In the genomic region with DNA sequence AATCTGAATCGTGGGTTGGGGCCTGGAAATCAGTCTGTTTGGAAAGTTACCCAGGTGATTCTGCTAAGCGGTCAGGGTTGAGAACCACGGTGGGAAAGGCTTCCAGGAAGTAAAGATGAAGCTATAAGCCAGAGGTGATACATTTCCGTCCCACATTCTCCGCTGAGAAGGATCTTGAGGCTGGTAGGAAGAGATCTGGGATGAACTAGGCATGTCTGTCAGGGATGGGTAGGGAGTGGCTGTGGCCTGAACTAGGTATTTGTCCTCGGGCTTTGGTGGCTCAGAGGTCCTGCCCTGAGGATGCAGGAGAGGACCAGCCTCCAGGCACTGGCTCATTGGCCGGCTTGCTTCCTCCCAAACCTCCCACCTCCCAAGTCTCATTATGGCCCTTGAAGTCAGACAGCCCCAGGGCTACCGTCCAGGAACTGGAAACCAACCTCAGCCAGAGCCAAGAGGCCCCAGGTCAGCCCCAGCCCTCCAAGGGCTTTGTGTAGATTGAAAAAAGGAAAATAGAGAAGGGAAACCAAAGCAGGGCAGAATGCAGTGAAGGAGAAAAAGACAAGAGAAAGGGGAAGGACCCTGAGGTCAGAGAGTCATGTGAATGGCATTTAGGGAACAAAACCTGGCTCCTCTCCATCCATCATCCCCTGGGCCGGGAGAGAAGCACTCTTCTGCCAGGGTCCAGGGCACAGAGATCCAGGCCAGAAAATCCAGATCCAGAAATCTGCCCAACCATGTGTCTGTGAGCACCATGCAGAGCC, we compare ENCODE assay signal across 8 cellular contexts.
DNase-seq lines count a peak whose midpoint lies in the region; ATAC-seq and TF ChIP-seq lines count a peak whose summit lies in the region.

No MANE protein-coding gene starts in this region.

- no peak for TF ChIP-seq POLR2A in esophagus squamous epithelium (IDR thresholded peaks at IDR 0.05)
- no peak for TF ChIP-seq POLR2A in ovary (IDR thresholded peaks at IDR 0.05)

- no peaks in the 10 kb centered on the region for H3K27me3 ChIP-seq in esophagus squamous epithelium
- H3K27me3 ChIP-seq in ovary, result no peaks in the 10 kb centered on the region

- H3K9me3 Mint-ChIP-seq in activated CD4-positive, alpha-beta T cell treated with anti-CD3 and anti-CD28 coated beads for 36 hours (ENCODE audit: low read depth), result peaks cover 3% of the 10 kb centered on the region

- CTCF ChIA-PET in activated CD4-positive, alpha-beta T cell treated with anti-CD3 and anti-CD28 coated beads for 36 hours (lab: Charles Lee), result no interaction called here

- DNase-seq in ELR (ENCODE audit: low read depth) (peak; percentile 58), NCI-H226 (peak; percentile 44), esophagus squamous epithelium (lab: John Stamatoyannopoulos, UW) (no peak), ovary (peak in 2 of 5 donors; percentile 38 to 46), omental fat pad (ENCODE audit: low spot score) (no peak), HUDEP-2 (lab: John Stamatoyannopoulos, UW; ENCODE audit: unreplicated experiment in 76 of 76) (no peak)
- no peak for DNase-seq in activated CD4-positive, alpha-beta T cell treated with anti-CD3 and anti-CD28 coated beads for 36 hours

- TF ChIP-seq EP300 in ovary (IDR thresholded peaks at IDR 0.05), result no peak

- H3K27ac ChIP-seq in esophagus squamous epithelium (peak overlapping the region; percentile 63 to 92 (median 85)), ovary (peak overlapping the region; percentile 54 to 60)

- no peaks in the 10 kb centered on the region for H3K36me3 Mint-ChIP-seq in activated CD4-positive, alpha-beta T cell treated with anti-CD3 and anti-CD28 coated beads for 36 hours (ENCODE audit: low read depth)

- H3K4me1 ChIP-seq in esophagus squamous epithelium, result peaks cover 32 to 82% (median 45%) of the 10 kb centered on the region in 3 donors
- peaks cover 36% of the 10 kb centered on the region for H3K4me1 ChIP-seq in ovary (ENCODE audit: insufficient read depth)

- no peak overlapping the region for H3K27ac Mint-ChIP-seq in activated CD4-positive, alpha-beta T cell treated with anti-CD3 and anti-CD28 coated beads for 36 hours

- H3K4me3 ChIP-seq in esophagus squamous epithelium (no peak overlapping the region), ovary (no peak overlapping the region)

- H3K9me3 ChIP-seq in esophagus squamous epithelium (no peaks in the 10 kb centered on the region), ovary (no peaks in the 10 kb centered on the region)

- ATAC-seq in activated CD4-positive, alpha-beta T cell treated with anti-CD3 and anti-CD28 coated beads for 36 hours, result no peak
- ATAC-seq in omental fat pad (ENCODE audit: low FRiP score) (no peak), HG03108 (IDR thresholded peaks at IDR 0.05; ENCODE audit: unreplicated experiment) (no peak)

- 66 to 75% methylated on average over 6 to 9 of the region's 9 CpGs for WGBS in esophagus squamous epithelium, 2 donors
- 45 to 61% (median 54%) methylated on average over 9 of the region's 9 CpGs for WGBS in ovary, 3 donors

- H3K36me3 ChIP-seq in esophagus squamous epithelium (no peaks in the 10 kb centered on the region), ovary (no peaks in the 10 kb centered on the region)

- intact Hi-C loops in esophagus squamous epithelium (cut with DNase I) (no loop called here), ovary (cut with DNase I) (loop anchor here in 1 of 4 donors (10.0 kb wide), 1 partner anchor 72 kb away; no protein-coding TSS in a partner anchor)
- intact Hi-C loops in activated CD4-positive, alpha-beta T cell treated with anti-CD3 and anti-CD28 coated beads for 36 hours (cut with DNase I, micrococcal nuclease), result no loop called here

- POLR2A ChIA-PET in activated CD4-positive, alpha-beta T cell treated with anti-CD3 and anti-CD28 coated beads for 36 hours (lab: Charles Lee), result no interaction called here

- no peak overlapping the region for H3K4me3 Mint-ChIP-seq in activated CD4-positive, alpha-beta T cell treated with anti-CD3 and anti-CD28 coated beads for 36 hours

- no peak for TF ChIP-seq CTCF in esophagus squamous epithelium (IDR thresholded peaks at IDR 0.05)
- no peak for TF ChIP-seq CTCF in ovary (IDR thresholded peaks at IDR 0.05)
- no peak for TF ChIP-seq CTCF in omental fat pad (IDR thresholded peaks at IDR 0.05)

- no peaks in the 10 kb centered on the region for H3K27me3 Mint-ChIP-seq in activated CD4-positive, alpha-beta T cell treated with anti-CD3 and anti-CD28 coated beads for 36 hours

- H3K4me1 Mint-ChIP-seq in activated CD4-positive, alpha-beta T cell treated with anti-CD3 and anti-CD28 coated beads for 36 hours, result no peaks in the 10 kb centered on the region

Comparison
In these comparisons a context has a peak if more than half of its experiments do, and no peak if none do; other contexts are left out.
1. DNase-seq: peak in ELR (single experiment) and NCI-H226 (single experiment); none in esophagus squamous epithelium (single experiment), activated CD4-positive, alpha-beta T cell treated with anti-CD3 and anti-CD28 coated beads for 36 hours (single experiment), omental fat pad (single experiment) and HUDEP-2 (0 of 76).